ENCODE assay signal across 21 cellular contexts in genomic region chr3:181691951-181692849, GRCh38. TPM values are rescaled to one million over a fixed set of nuclear protein-coding genes. Genes with fewer than 3 reads are reported as not detected.
A peak's percentile ranks its signal among the peaks of the same experiment; 100 is the strongest.
DNase-seq lines count a peak whose midpoint lies in the region; ATAC-seq and TF ChIP-seq lines count a peak whose summit lies in the region.
"Had no signal": no experiment of that assay in that cellular context is flagged by ENCODE, and none has a peak within 500 bp of the region (broad histone marks: within the 10 kb centered on the region; RNA-seq: fewer than 3 reads in every experiment).

No MANE protein-coding gene starts in this region.

- H3K4me2 ChIP-seq in neural progenitor cell: peak overlapping the region; percentile 69
- H3K4me2 ChIP-seq: BLaER1, GM23338 had no signal

- H3F3A ChIP-seq in neural progenitor cell (ENCODE audit: low read depth): peaks cover 60% of the 10 kb centered on the region

- no peak overlapping the region for H3K4me3 Mint-ChIP-seq in neural progenitor cell
- H3K4me3 Mint-ChIP-seq: CD4-positive, alpha-beta memory T cell; GM23338; IgD-negative memory B cell had no signal

- H2AFZ ChIP-seq in neural progenitor cell (replicated peaks): no peak overlapping the region
- H2AFZ ChIP-seq: GM23338 had no signal

- H4K20me1 ChIP-seq in neural progenitor cell (ENCODE audit: low read depth): no peaks in the 10 kb centered on the region
- H4K20me1 ChIP-seq: BLaER1 had no signal

- H3K9ac ChIP-seq in neural progenitor cell: no peak overlapping the region
- H3K9ac ChIP-seq: BLaER1 had no signal

- H3K27me3 Mint-ChIP-seq in neural progenitor cell (ENCODE audit: insufficient read depth, low read depth): peaks cover 5% of the 10 kb centered on the region

- H3K79me2 ChIP-seq in neural progenitor cell (ENCODE audit: low read depth): peaks cover 49% of the 10 kb centered on the region

- no peaks in the 10 kb centered on the region for H3K27me3 ChIP-seq in neural progenitor cell
- peaks cover 18% of the 10 kb centered on the region for H3K27me3 ChIP-seq in MG63

- DNase-seq in NCI-H82 (lab: John Stamatoyannopoulos, UW) (peak; percentile 47), NCI-H82 treated with DMSO at 0.1 percent for 48 hours (lab: John Stamatoyannopoulos, UW; ENCODE audit: unreplicated experiment) (no peak), caudate nucleus (lab: John Stamatoyannopoulos, UW) (no peak), neural progenitor cell (ENCODE audit: low spot score) (peak; percentile 19), MG63 (no peak), T1000 (lab: John Stamatoyannopoulos, UW) (no peak), left cardiac atrium (no peak)
- DNase-seq: CD4-positive, alpha-beta memory T cell; DMS53; EL; HCEC 1CT; Karpas-422; NCI-H1048; NCI-H1436; NCI-H2029 treated with DMSO at 0.1 percent for 48 hours; NCI-H510A treated with DMSO at 0.1 percent for 48 hours had no signal

- intact Hi-C loops in left cardiac atrium (cut with DNase I): no loop called here

- no peak for ATAC-seq in left cardiac atrium
- ATAC-seq: GM23338, Right ventricle myocardium inferior had no signal

- H3K9me3 ChIP-seq in neural progenitor cell (ENCODE audit: low read depth): no peaks in the 10 kb centered on the region
- H3K9me3 ChIP-seq in MG63: no peaks in the 10 kb centered on the region

- H3K4me1 ChIP-seq in neural progenitor cell: peaks cover 96% of the 10 kb centered on the region
- H3K4me1 ChIP-seq: BLaER1 had no signal

- H3K4me3 ChIP-seq in neural progenitor cell: peak overlapping the region; percentile 8
- H3K4me3 ChIP-seq in MG63: no peak overlapping the region
- H3K4me3 ChIP-seq: BLaER1, GM23338 had no signal

- peak overlapping the region; percentile 69 for H3K27ac ChIP-seq in caudate nucleus (ENCODE audit: low read depth, low read length)
- peak overlapping the region; percentile 82 for H3K27ac ChIP-seq in neural progenitor cell
- H3K27ac ChIP-seq: BLaER1 had no signal

- H3K4me1 Mint-ChIP-seq in neural progenitor cell: peaks cover 41% of the 10 kb centered on the region

- H3K36me3 Mint-ChIP-seq in neural progenitor cell: peaks cover 7% of the 10 kb centered on the region
- H3K36me3 Mint-ChIP-seq: CD4-positive, alpha-beta memory T cell; IgD-negative memory B cell had no signal

- TF ChIP-seq CTCF in neural progenitor cell (IDR thresholded peaks at IDR 0.05): no peak

- H3K36me3 ChIP-seq in neural progenitor cell (no peaks in the 10 kb centered on the region), MG63 (no peaks in the 10 kb centered on the region)
- H3K36me3 ChIP-seq: BLaER1 had no signal

- H3K9me3 Mint-ChIP-seq in neural progenitor cell: peaks cover 9% of the 10 kb centered on the region
- H3K9me3 Mint-ChIP-seq: GM23338 had no signal

- no peak overlapping the region for H3K27ac Mint-ChIP-seq in neural progenitor cell
- H3K27ac Mint-ChIP-seq: CD4-positive, alpha-beta memory T cell; GM23338; IgD-negative memory B cell had no signal

RNA-seq across cellular contexts. Expression of gene SOX2, which starts 19.5 kb away (rescaled TPM):
- total RNA-seq in neural progenitor cell (ENCODE audit: low replicate concordance): 584 and 605 TPM in 2 replicates
- total RNA-seq in MG63 (2014; rRNA removed; shearing (Covaris generic); ENCODE audit: low replicate concordance): 0.07 TPM in 1 of 2 replicates, not detected in the other
- under 1 TPM; 0.21 to 0.56 TPM for total RNA-seq in left cardiac atrium
- total RNA-seq: CD4-positive, alpha-beta memory T cell; MCF 10A had no signal

Comparison
In these comparisons a context has a peak if more than half of its experiments do, and no peak if none do; other contexts are left out.
1. DNase-seq: peak in NCI-H82 (single experiment) and neural progenitor cell (single experiment); none in NCI-H82 treated with DMSO at 0.1 percent for 48 hours (single experiment), caudate nucleus (0 of 61), MG63 (single experiment), T1000 (single experiment) and left cardiac atrium (single experiment).
2. RNA of gene SOX2, which starts 19.5 kb away (total RNA-seq): 584 to 605 TPM in neural progenitor cell; 0.21 to 0.56 TPM in left cardiac atrium and 0.07 TPM in MG63; every median in the first group is over 100 times any median in the second.